ENCODE assay signal across 7 cellular contexts in genomic region chr1:46010611-46011010, GRCh38.
"Had no signal": no experiment of that assay in that cellular context is flagged by ENCODE, and none has a peak within 500 bp of the region (broad histone marks: within the 10 kb centered on the region; RNA-seq: fewer than 3 reads in every experiment).

No MANE protein-coding gene starts in this region.

- H3K9me3 ChIP-seq: HAP-1 had no signal

- ATAC-seq: GM23338, HCT116, K562 had no signal

- H3K4me1 Mint-ChIP-seq: GM23338 had no signal

- H2AFZ ChIP-seq: GM23338 had no signal

- H3K27ac Mint-ChIP-seq: GM23338, HFFc6 had no signal

- DNase-seq: HFFc6, IMR-90, KG1 had no signal

- H3K4me3 ChIP-seq: GM23338, HAP-1, K562 had no signal

- H3K4me3 Mint-ChIP-seq: GM23338, HFFc6 had no signal

- H3K4me2 ChIP-seq: GM23338 had no signal

- H3K9me3 Mint-ChIP-seq: HFFc6 had no signal

- H3K4me1 ChIP-seq: HAP-1 had no signal
